In genomic region chr17:78412403-78412802, GRCh38 we compare ENCODE assay signal across 8 cellular contexts. TPM values are rescaled to one million over a fixed set of nuclear protein-coding genes. Genes with fewer than 3 reads are reported as not detected.
DNase-seq lines count a peak whose midpoint lies in the region; ATAC-seq lines count a peak whose summit lies in the region.

No MANE protein-coding gene starts in this region.

- H3K4me3 ChIP-seq in BLaER1: no peak overlapping the region

- peaks cover 93% of the 10 kb centered on the region for H4K20me1 ChIP-seq in BLaER1

- peaks cover 72% of the 10 kb centered on the region for H3K4me1 ChIP-seq in BLaER1

- intact Hi-C loops in left ventricle myocardium superior (cut with micrococcal nuclease): no loop called here

- peak; percentile 13 for ATAC-seq in left ventricle myocardium superior
- peak; percentile 38 for ATAC-seq in stimulated activated naive CD8-positive, alpha-beta T cell treated with anti-CD3 and anti-CD28 coated beads, Interleukin-15, Interleukin-2, amounts not matched to agents 100 U/mL and 50 U/mL, for 24 hours
- no peak for ATAC-seq in GM18873 (IDR thresholded peaks at IDR 0.05; ENCODE audit: low FRiP score, unreplicated experiment)
- no peak for ATAC-seq in HG02852 (IDR thresholded peaks at IDR 0.05; ENCODE audit: unreplicated experiment)

- peak; percentile 39 for DNase-seq in HCEC 1CT
- peak; percentile 19 for DNase-seq in activated CD4-positive, alpha-beta T cell treated with anti-CD3 and anti-CD28 coated beads, Interleukin-2, amount 50 U/mL, for 1 hour
- DNase-seq in left ventricle myocardium superior: no peak
- DNase-seq in stimulated activated naive CD8-positive, alpha-beta T cell treated with anti-CD3 and anti-CD28 coated beads, Interleukin-15, Interleukin-2, amounts not matched to agents 100 U/mL and 50 U/mL, for 24 hours: peak; percentile 41
- DNase-seq in H4 (ENCODE audit: low spot score): no peak

- H3K27ac ChIP-seq in BLaER1: peak overlapping the region; percentile 58

- H3K9ac ChIP-seq in BLaER1: no peak overlapping the region

- peaks cover 75% of the 10 kb centered on the region for H3K36me3 ChIP-seq in BLaER1

- H3K27me3 ChIP-seq in BLaER1: no peaks in the 10 kb centered on the region

- H3K4me2 ChIP-seq in BLaER1: peak overlapping the region; percentile 84

- no peaks in the 10 kb centered on the region for H3K9me3 ChIP-seq in BLaER1

RNA-seq across cellular contexts. Expression of gene PGS1, which starts 34.0 kb away (rescaled TPM):
- 18.3 TPM for total RNA-seq in left ventricle myocardium superior
- total RNA-seq in H4 (2014; rRNA removed; shearing (Covaris generic)): 20.4 and 27.5 TPM in 2 replicates

RNA-seq across cellular contexts. Expression of gene SOCS3, which starts 52.5 kb away (rescaled TPM):
- 11.1 TPM for total RNA-seq in left ventricle myocardium superior
- 29.2 and 43.0 TPM in 2 replicates for total RNA-seq in H4 (2014; rRNA removed; shearing (Covaris generic))

Comparison
In these comparisons a context has a peak if more than half of its experiments do, and no peak if none do; other contexts are left out.
1. DNase-seq: peak in HCEC 1CT (single experiment), activated CD4-positive, alpha-beta T cell treated with anti-CD3 and anti-CD28 coated beads, Interleukin-2, amount 50 U/mL, for 1 hour (single experiment) and stimulated activated naive CD8-positive, alpha-beta T cell treated with anti-CD3 and anti-CD28 coated beads, Interleukin-15, Interleukin-2, amounts not matched to agents 100 U/mL and 50 U/mL, for 24 hours (single experiment); none in left ventricle myocardium superior (single experiment) and H4 (single experiment).
2. ATAC-seq: peak in left ventricle myocardium superior (single experiment) and stimulated activated naive CD8-positive, alpha-beta T cell treated with anti-CD3 and anti-CD28 coated beads, Interleukin-15, Interleukin-2, amounts not matched to agents 100 U/mL and 50 U/mL, for 24 hours (single experiment); none in GM18873 (single experiment) and HG02852 (single experiment).